In genomic region chr6:26003102-26003694, GRCh38 we compare ENCODE assay signal across 7 cellular contexts. TPM values are rescaled to one million over a fixed set of nuclear protein-coding genes. Genes with fewer than 3 reads are reported as not detected.
A peak's percentile ranks its signal among the peaks of the same experiment; 100 is the strongest.
DNase-seq lines count a peak whose midpoint lies in the region; ATAC-seq, FAIRE-seq and TF ChIP-seq lines count a peak whose summit lies in the region.

No MANE protein-coding gene starts in this region.

- H3K9ac ChIP-seq in Karpas-422 (ENCODE audit: low read length), result no peak overlapping the region
- H3K9ac ChIP-seq in keratinocyte (ENCODE audit: control insufficient read depth, extremely low read depth, insufficient read depth, low read length), result no peak overlapping the region

- no peaks in the 10 kb centered on the region for H3K79me2 ChIP-seq in Karpas-422 (ENCODE audit: low read length)
- H3K79me2 ChIP-seq in keratinocyte (ENCODE audit: control insufficient read depth, insufficient read depth, low read length), result no peaks in the 10 kb centered on the region

- no peak for ATAC-seq in GM19324 (IDR thresholded peaks at IDR 0.05; ENCODE audit: low FRiP score, unreplicated experiment)

- H3K27ac ChIP-seq in Karpas-422 (ENCODE audit: low read length) (no peak overlapping the region), brain microvascular endothelial cell (no peak overlapping the region), keratinocyte (ENCODE audit: control insufficient read depth, insufficient read depth, low read length) (no peak overlapping the region)

- H3K36me3 ChIP-seq in Karpas-422 (ENCODE audit: insufficient read depth, low read length), result peaks cover 9% of the 10 kb centered on the region; the same call in 1 of the 2 replicates
- H3K36me3 ChIP-seq in brain microvascular endothelial cell (replicated peaks), result no peaks in the 10 kb centered on the region
- H3K36me3 ChIP-seq in keratinocyte (ENCODE audit: control insufficient read depth in 2 of 2, extremely low read depth in 1 of 2, insufficient read depth in 2 of 2, low read length in 2 of 2), result no peaks in the 10 kb centered on the region

- H3K4me3 ChIP-seq in Karpas-422 (ENCODE audit: low read length) (no peak overlapping the region), brain microvascular endothelial cell (ENCODE audit: low read depth, low read length) (no peak overlapping the region), keratinocyte (ENCODE audit: control insufficient read depth in 2 of 3, extremely low read depth in 1 of 3, insufficient read depth in 2 of 3, low read depth in 1 of 3, low read length in 3 of 3) (no peak overlapping the region)

- TF ChIP-seq CTCF in brain microvascular endothelial cell (IDR thresholded peaks at IDR 0.05; ENCODE audit: low read depth, low read length, missing control alignments) (peak; percentile 85), keratinocyte (optimal IDR thresholded peaks at IDR 0.05 in 1 of 3, IDR thresholded peaks at IDR 0.05 in 1 of 3, conservative IDR thresholded peaks at IDR 0.05 in 1 of 3; ENCODE audit: extremely low read depth in 1 of 3, insufficient read depth in 2 of 3, low read length in 3 of 3) (peak; percentile 74 to 82 (median 76))

- in situ Hi-C loops in brain microvascular endothelial cell (cut with HindIII; ENCODE audit: low pct_ligation_motif_present, low sequenced_read_pairs), result no loop called here

- peak; percentile 77 for FAIRE-seq in keratinocyte (lab: Jason Lieb, UNC)

- dilution Hi-C loops in keratinocyte (cut with MboI; ENCODE audit: extremely low pct_ligation_motif_present, low sequenced_read_pairs), result no loop called here

- no peaks in the 10 kb centered on the region for H4K20me1 ChIP-seq in Karpas-422 (ENCODE audit: insufficient read depth, low read depth, low read length)
- H4K20me1 ChIP-seq in keratinocyte (ENCODE audit: control insufficient read depth, extremely low read depth, insufficient read depth, low read length), result no peaks in the 10 kb centered on the region

- no peaks in the 10 kb centered on the region for H3K9me2 ChIP-seq in Karpas-422 (replicated peaks; ENCODE audit: insufficient read depth, low read length)

- H3K27me3 ChIP-seq in Karpas-422 (ENCODE audit: low read length), result no peaks in the 10 kb centered on the region
- no peaks in the 10 kb centered on the region for H3K27me3 ChIP-seq in brain microvascular endothelial cell (replicated peaks)
- H3K27me3 ChIP-seq in keratinocyte (ENCODE audit: control insufficient read depth, extremely low read depth, insufficient read depth, low read length), result no peaks in the 10 kb centered on the region

- H3K4me2 ChIP-seq in Karpas-422 (ENCODE audit: low read depth, low read length, poor library complexity, severe bottlenecking) (no peak overlapping the region), keratinocyte (ENCODE audit: control insufficient read depth, extremely low read depth, insufficient read depth, low read depth, low read length) (no peak overlapping the region)

- H3K9me3 ChIP-seq in Karpas-422 (ENCODE audit: low read length) (no peaks in the 10 kb centered on the region), keratinocyte (ENCODE audit: control insufficient read depth, low read depth, low read length) (no peaks in the 10 kb centered on the region)

- H2AFZ ChIP-seq in Karpas-422 (ENCODE audit: low read length), result no peak overlapping the region
- no peak overlapping the region for H2AFZ ChIP-seq in keratinocyte (ENCODE audit: control insufficient read depth, low read length)

- H3K4me1 ChIP-seq in Karpas-422 (ENCODE audit: low read length) (no peaks in the 10 kb centered on the region), keratinocyte (ENCODE audit: control insufficient read depth, extremely low read depth, insufficient read depth, low read length) (peaks cover 6% of the 10 kb centered on the region)

- DNase-seq in ELF-1 (ENCODE audit: low read depth, low spot score) (peak; percentile 73), Karpas-422 (peak; percentile 70), SKM-1 (lab: John Stamatoyannopoulos, UW; ENCODE audit: unreplicated experiment) (peak; percentile 33), brain microvascular endothelial cell (peak; percentile 54), keratinocyte (ENCODE audit: low read depth, low spot score) (no peak)
- DNase-seq in stimulated activated CD4-positive, alpha-beta T cell treated with anti-CD3 and anti-CD28 coated beads, Interleukin-4, amount 100 ng/mL, for 4 hours, result peak; percentile 15 to 31

- no peaks in the 10 kb centered on the region for H3K9me1 ChIP-seq in keratinocyte (ENCODE audit: control insufficient read depth, extremely low read depth, insufficient read depth, low read length)

RNA-seq across cellular contexts. Expression of gene TRIM38, which starts 40.6 kb away (rescaled TPM):
- total RNA-seq in Karpas-422 (2014; rRNA removed; shearing (Covaris generic); ENCODE audit: low replicate concordance), result 17.0 and 19.3 TPM in 2 replicates
- polyA plus RNA-seq in keratinocyte, result 5.2 to 7.8 TPM (median 6.7 TPM) in 3 replicates
- polyA plus RNA-seq in keratinocyte (2011; ENCODE audit: low read depth), result 5.2 TPM
- 3.4 and 5.3 TPM in 2 replicates for polyA plus RNA-seq in keratinocyte (2011; cell fraction: cytosol; rRNA removed)
- polyA plus RNA-seq in keratinocyte (2011; cell fraction: nucleus; rRNA removed), result 11.9 and 12.5 TPM in 2 replicates
- polyA plus RNA-seq in keratinocyte (2012; ENCODE audit: low replicate concordance), result 4.8 and 5.0 TPM in 2 replicates
- polyA minus RNA-seq in keratinocyte, result 3.8 to 9.1 TPM (median 6.3 TPM) in 3 replicates
- polyA minus RNA-seq in keratinocyte (2011; cell fraction: cytosol; rRNA and poly(A)+ RNA removed), result 4.0 TPM
- 4.7 and 8.9 TPM in 2 replicates for polyA minus RNA-seq in keratinocyte (2011; cell fraction: nucleus; rRNA and poly(A)+ RNA removed)
